30 cellular contexts compared by ENCODE assay signal in genomic region chr9:116525611-116526010, GRCh38.
"Had no signal": no experiment of that assay in that cellular context is flagged by ENCODE, and none has a peak within 500 bp of the region (broad histone marks: within the 10 kb centered on the region; RNA-seq: fewer than 3 reads in every experiment).

No MANE protein-coding gene starts in this region.

- H3K4me1 ChIP-seq: neural progenitor cell, parathyroid adenoma, psoas muscle, sigmoid colon, stomach, thyroid gland, tibial nerve, upper lobe of left lung, vagina had no signal

- ATAC-seq: naive thymus-derived CD8-positive, alpha-beta T cell; natural killer cell treated with Interleukin-12 subunit alpha and Interleukin-12 subunit beta and Interleukin-15 and Interleukin-18, amount 100 ng/mL, for 72 hours; psoas muscle; right cardiac atrium; stimulated activated effector memory CD8-positive, alpha-beta T cell treated with anti-CD3 and anti-CD28 coated beads, Interleukin-12 subunit alpha, Interleukin-12 subunit beta, amount 100 ng/mL, for 72 hours; stimulated activated naive B cell treated with anti-CD40 and anti-IgM and Interleukin-4, amounts not matched to agents 10 μg/mL and 1 μg/mL and 100 μg/mL, for 72 hours had no signal

- H3K4me1 Mint-ChIP-seq: naive thymus-derived CD8-positive, alpha-beta T cell; nephron progenitor cell; neural progenitor cell; stimulated activated effector memory CD8-positive, alpha-beta T cell treated with anti-CD3 and anti-CD28 coated beads, Interleukin-12 subunit alpha, Interleukin-12 subunit beta, amount 100 ng/mL, for 72 hours; stimulated activated naive B cell treated with anti-CD40 and anti-IgM and Interleukin-4, amounts not matched to agents 10 μg/mL and 1 μg/mL and 100 μg/mL, for 72 hours had no signal

- H3K4me3 ChIP-seq: neural progenitor cell, ovary, psoas muscle, right lobe of liver, sigmoid colon, stomach, thoracic aorta, thyroid gland, tibial nerve, upper lobe of left lung, vagina had no signal

- H3K4me2 ChIP-seq: neural progenitor cell had no signal

- H3K27ac ChIP-seq: neural progenitor cell, ovary, parathyroid adenoma, psoas muscle, right lobe of liver, sigmoid colon, stomach, thoracic aorta, thyroid gland, tibial nerve, upper lobe of left lung, vagina had no signal

- H3K9me3 ChIP-seq: ovary, thoracic aorta, thyroid gland, vagina had no signal

- H3K4me3 Mint-ChIP-seq: naive thymus-derived CD8-positive, alpha-beta T cell; natural killer cell treated with Interleukin-12 subunit alpha and Interleukin-12 subunit beta and Interleukin-15 and Interleukin-18, amount 100 ng/mL, for 72 hours; nephron progenitor cell; neural progenitor cell; stimulated activated effector memory CD8-positive, alpha-beta T cell treated with anti-CD3 and anti-CD28 coated beads, Interleukin-12 subunit alpha, Interleukin-12 subunit beta, amount 100 ng/mL, for 72 hours; stimulated activated naive B cell treated with anti-CD40 and anti-IgM and Interleukin-4, amounts not matched to agents 10 μg/mL and 1 μg/mL and 100 μg/mL, for 72 hours; stimulated activated naive CD8-positive, alpha-beta T cell treated with anti-CD3 and anti-CD28 coated beads, Interleukin-15, Interleukin-2, amounts not matched to agents 100 ng/mL and 50 ng/mL, for 24 hours had no signal

- H3K27ac Mint-ChIP-seq: naive thymus-derived CD8-positive, alpha-beta T cell; natural killer cell treated with Interleukin-12 subunit alpha and Interleukin-12 subunit beta and Interleukin-15 and Interleukin-18, amount 100 ng/mL, for 72 hours; nephron progenitor cell; neural progenitor cell; progenitor cell of endocrine pancreas; stimulated activated effector memory CD8-positive, alpha-beta T cell treated with anti-CD3 and anti-CD28 coated beads, Interleukin-12 subunit alpha, Interleukin-12 subunit beta, amount 100 ng/mL, for 72 hours; stimulated activated naive B cell treated with anti-CD40 and anti-IgM and Interleukin-4, amounts not matched to agents 10 μg/mL and 1 μg/mL and 100 μg/mL, for 72 hours; stimulated activated naive CD8-positive, alpha-beta T cell treated with anti-CD3 and anti-CD28 coated beads, Interleukin-15, Interleukin-2, amounts not matched to agents 100 ng/mL and 50 ng/mL, for 24 hours had no signal

- FAIRE-seq: small intestine, urothelium cell line had no signal

- H3K36me3 Mint-ChIP-seq: neural progenitor cell; stimulated activated effector memory CD8-positive, alpha-beta T cell treated with anti-CD3 and anti-CD28 coated beads, Interleukin-12 subunit alpha, Interleukin-12 subunit beta, amount 100 ng/mL, for 72 hours had no signal

- DNase-seq: naive thymus-derived CD8-positive, alpha-beta T cell; nephron progenitor cell; occipital lobe; ovary; posterior cingulate gyrus; psoas muscle; right cardiac atrium; right lobe of liver; sigmoid colon; stimulated activated CD4-positive, alpha-beta T cell treated with anti-CD3 and anti-CD28 coated beads, Interleukin-15, amount 100 ng/mL, for 24 hours; stimulated activated CD4-positive, alpha-beta T cell treated with anti-CD3 and anti-CD28 coated beads, Interleukin-2, amount 100 ng/mL, for 24 hours; stimulated activated CD4-positive, alpha-beta T cell treated with anti-CD3 and anti-CD28 coated beads, Interleukin-2, amount 100 ng/mL, for 48 hours; stimulated activated CD4-positive, alpha-beta T cell treated with anti-CD3 and anti-CD28 coated beads, Interleukin-4, amount 100 ng/mL, for 24 hours; stimulated activated naive B cell treated with anti-CD40 and anti-IgM and Interleukin-4, amounts not matched to agents 10 μg/mL and 1 μg/mL and 100 μg/mL, for 72 hours; stimulated activated naive CD4-positive, alpha-beta T cell treated with Interleukin-2 at 50 U/mL for 16 hours; stomach; thyroid gland; trophoblast cell; upper lobe of left lung had no signal

- H3K27me3 Mint-ChIP-seq: naive thymus-derived CD8-positive, alpha-beta T cell; natural killer cell treated with Interleukin-12 subunit alpha and Interleukin-12 subunit beta and Interleukin-15 and Interleukin-18, amount 100 ng/mL, for 72 hours; progenitor cell of endocrine pancreas; stimulated activated naive B cell treated with anti-CD40 and anti-IgM and Interleukin-4, amounts not matched to agents 10 μg/mL and 1 μg/mL and 100 μg/mL, for 72 hours; stimulated activated naive CD8-positive, alpha-beta T cell treated with anti-CD3 and anti-CD28 coated beads, Interleukin-15, Interleukin-2, amounts not matched to agents 100 ng/mL and 50 ng/mL, for 24 hours had no signal
